9 cellular contexts compared by ENCODE assay signal in genomic region chr1:41678141-41678878, GRCh38.
DNase-seq lines count a peak whose midpoint lies in the region; ATAC-seq and TF ChIP-seq lines count a peak whose summit lies in the region.
"Had no signal": no experiment of that assay in that cellular context is flagged by ENCODE, and none has a peak within 500 bp of the region (broad histone marks: within the 10 kb centered on the region; RNA-seq: fewer than 3 reads in every experiment).

No MANE protein-coding gene starts in this region.

- no peaks in the 10 kb centered on the region for H3K27me3 ChIP-seq in stomach

- TF ChIP-seq CTCF in fibroblast of villous mesenchyme (IDR thresholded peaks at IDR 0.05; ENCODE audit: insufficient read depth, low read depth, low read length) = no peak
- no peak for TF ChIP-seq CTCF in stomach (IDR thresholded peaks at IDR 0.05)

- no peaks in the 10 kb centered on the region for H3K36me3 ChIP-seq in stomach

- TF ChIP-seq POLR2A in stomach (IDR thresholded peaks at IDR 0.05) = no peak

- DNase-seq in DMS 273 (lab: John Stamatoyannopoulos, UW; ENCODE audit: unreplicated experiment) (peak; percentile 73), DMS 273 treated with DMSO at 0.1 percent for 48 hours (lab: John Stamatoyannopoulos, UW) (no peak), OCI-M1 (lab: John Stamatoyannopoulos, UW) (peak; percentile 28), fibroblast of villous mesenchyme (ENCODE audit: low read depth) (peak; percentile 66), stomach (no peak), SHP77 (lab: John Stamatoyannopoulos, UW) (no peak)
- no peak for DNase-seq in stimulated activated naive CD4-positive, alpha-beta T cell (lab: John Stamatoyannopoulos, UW)

- peak overlapping the region in 3 of 5 donors; percentile 6 to 62 (median 59) for H3K27ac ChIP-seq in stomach
- H3K27ac ChIP-seq: 22Rv1 had no signal

- H3K4me1 ChIP-seq in stomach = peaks cover 6 to 37% (median 8%) of the 10 kb centered on the region in 4 donors

- H3K4me3 ChIP-seq in fibroblast of villous mesenchyme (ENCODE audit: low read depth, low read length) = no peak overlapping the region
- H3K4me3 ChIP-seq in stomach = no peak overlapping the region

- intact Hi-C loops in stomach (cut with DNase I; ENCODE audit: low total_unique reads) = no loop called here

- 68 to 75% (median 70%) methylated on average over 10 to 12 of the region's 12 CpGs for WGBS in stomach, 5 donors

- no peak for TF ChIP-seq EP300 in stomach (IDR thresholded peaks at IDR 0.05)

- H3K9me3 ChIP-seq in stomach = no peaks in the 10 kb centered on the region

- ATAC-seq in GM21717 (IDR thresholded peaks at IDR 0.05; ENCODE audit: unreplicated experiment) = no peak

Comparison
In these comparisons a context has a peak if more than half of its experiments do, and no peak if none do; other contexts are left out.
1. DNase-seq: peak in DMS 273 (single experiment), OCI-M1 (single experiment) and fibroblast of villous mesenchyme (single experiment); none in DMS 273 treated with DMSO at 0.1 percent for 48 hours (single experiment), stomach (single experiment), stimulated activated naive CD4-positive, alpha-beta T cell (0 of 6) and SHP77 (0 of 2).